24 cellular contexts compared by ENCODE assay signal in genomic region chr3:62777130-62777529, GRCh38.
"Had no signal": no experiment of that assay in that cellular context is flagged by ENCODE, and none has a peak within 500 bp of the region (broad histone marks: within the 10 kb centered on the region; RNA-seq: fewer than 3 reads in every experiment).

No MANE protein-coding gene starts in this region.

- H3K4me3 Mint-ChIP-seq: dendritic cell treated with granulocyte-macrophage colony-stimulating factor and Interleukin-4, amounts not matched to agents 40 ng/mL and 50 ng/mL, for 4 days; effector memory CD8-positive, alpha-beta T cell; endodermal cell had no signal

- H3K4me1 ChIP-seq: colonic mucosa, esophagus squamous epithelium, foreskin keratinocyte, gastrocnemius medialis had no signal

- H3K36me3 ChIP-seq: colonic mucosa, esophagus squamous epithelium, gastrocnemius medialis, gastroesophageal sphincter, heart left ventricle, heart right ventricle had no signal

- H3K27me3 ChIP-seq: colonic mucosa, dorsolateral prefrontal cortex, esophagus squamous epithelium, gastrocnemius medialis, gastroesophageal sphincter, heart left ventricle, heart right ventricle had no signal

- H3K27ac ChIP-seq: colonic mucosa, coronary artery, dorsolateral prefrontal cortex, epithelial cell of prostate, esophagus squamous epithelium, foreskin keratinocyte, gastrocnemius medialis, gastroesophageal sphincter, heart left ventricle, heart right ventricle had no signal

- H3K4me3 ChIP-seq: colonic mucosa, coronary artery, dorsolateral prefrontal cortex, esophagus squamous epithelium, gastrocnemius medialis, gastroesophageal sphincter, heart left ventricle, heart right ventricle had no signal

- DNase-seq: colonic mucosa; cortex of kidney; dermis blood vessel endothelial cell; dorsolateral prefrontal cortex; effector CD4-positive, alpha-beta T cell; effector CD8-positive, alpha-beta T cell; effector memory CD4-positive, alpha-beta T cell; effector memory CD8-positive, alpha-beta T cell; endodermal cell; erythroblast; esophagus squamous epithelium; foreskin fibroblast; foreskin melanocyte; gastrocnemius medialis; glutamatergic neuron; head of caudate nucleus; heart left ventricle; heart right ventricle had no signal

- H3K9me3 ChIP-seq: colonic mucosa, esophagus squamous epithelium, gastrocnemius medialis, gastroesophageal sphincter, heart left ventricle, heart right ventricle had no signal

- H3K27me3 Mint-ChIP-seq: dendritic cell treated with granulocyte-macrophage colony-stimulating factor and Interleukin-4, amounts not matched to agents 40 ng/mL and 50 ng/mL, for 4 days; effector memory CD8-positive, alpha-beta T cell had no signal

- ATAC-seq: effector memory CD8-positive, alpha-beta T cell; esophagus mucosa; foreskin keratinocyte; gastrocnemius medialis; gastroesophageal sphincter; heart left ventricle; heart right ventricle had no signal

- H3K9me3 Mint-ChIP-seq: dendritic cell treated with granulocyte-macrophage colony-stimulating factor and Interleukin-4, amounts not matched to agents 40 ng/mL and 50 ng/mL, for 4 days; endodermal cell had no signal

- H3K27ac Mint-ChIP-seq: dendritic cell treated with granulocyte-macrophage colony-stimulating factor and Interleukin-4, amounts not matched to agents 40 ng/mL and 50 ng/mL, for 4 days; effector memory CD8-positive, alpha-beta T cell; endodermal cell had no signal
